Comparison of ENCODE assay signal across 12 cellular contexts in genomic region chr2:3413642-3414041, GRCh38.
"Had no signal": no experiment of that assay in that cellular context is flagged by ENCODE, and none has a peak within 500 bp of the region (broad histone marks: within the 10 kb centered on the region; RNA-seq: fewer than 3 reads in every experiment).

No MANE protein-coding gene starts in this region.

- H3K27ac Mint-ChIP-seq: activated naive CD4-positive, alpha-beta T cell treated with anti-CD3 and anti-CD28 coated beads, Interleukin-2, amount 50 U/mL, for 72 hours had no signal

- H3K27ac ChIP-seq: body of pancreas, epithelial cell of prostate, gastrocnemius medialis, parathyroid adenoma, uterus had no signal

- DNase-seq: activated effector memory CD4-positive, alpha-beta T cell treated with Interleukin-2 at 50 U/mL for 16 hours; amniotic stem cell; body of pancreas; effector memory CD4-positive, alpha-beta T cell; gastrocnemius medialis; stimulated activated CD4-positive, alpha-beta T cell treated with anti-CD3 and anti-CD28 coated beads, Interleukin-4, amount 100 ng/mL, for 4 hours; uterus had no signal

- H3K36me3 Mint-ChIP-seq: activated naive CD4-positive, alpha-beta T cell treated with anti-CD3 and anti-CD28 coated beads, Interleukin-2, amount 50 U/mL, for 72 hours had no signal

- H3K4me1 ChIP-seq: body of pancreas, gastrocnemius medialis, parathyroid adenoma, uterus had no signal

- H3K4me3 ChIP-seq: body of pancreas, gastrocnemius medialis, uterus had no signal

- FAIRE-seq: keratinocyte had no signal

- H3K9me3 ChIP-seq: body of pancreas, gastrocnemius medialis, uterus had no signal

- H3K9me3 Mint-ChIP-seq: activated naive CD4-positive, alpha-beta T cell treated with anti-CD3 and anti-CD28 coated beads, Interleukin-2, amount 50 U/mL, for 72 hours had no signal

- H3K27me3 ChIP-seq: body of pancreas, gastrocnemius medialis, uterus had no signal

- H2AFZ ChIP-seq: parathyroid adenoma had no signal

- ATAC-seq: activated CD4-positive, CD25-positive, alpha-beta regulatory T cell treated with anti-CD3 and anti-CD28 coated beads, Interleukin-2, amount 50 U/mL, for 24 hours; activated naive CD4-positive, alpha-beta T cell treated with anti-CD3 and anti-CD28 coated beads, Interleukin-2, amount 50 U/mL, for 72 hours; body of pancreas; gastrocnemius medialis had no signal

- H3K9ac ChIP-seq: parathyroid adenoma had no signal

- H3K36me3 ChIP-seq: gastrocnemius medialis, uterus had no signal
